Comparison of ENCODE assay signal across 17 cellular contexts in the genomic region with DNA sequence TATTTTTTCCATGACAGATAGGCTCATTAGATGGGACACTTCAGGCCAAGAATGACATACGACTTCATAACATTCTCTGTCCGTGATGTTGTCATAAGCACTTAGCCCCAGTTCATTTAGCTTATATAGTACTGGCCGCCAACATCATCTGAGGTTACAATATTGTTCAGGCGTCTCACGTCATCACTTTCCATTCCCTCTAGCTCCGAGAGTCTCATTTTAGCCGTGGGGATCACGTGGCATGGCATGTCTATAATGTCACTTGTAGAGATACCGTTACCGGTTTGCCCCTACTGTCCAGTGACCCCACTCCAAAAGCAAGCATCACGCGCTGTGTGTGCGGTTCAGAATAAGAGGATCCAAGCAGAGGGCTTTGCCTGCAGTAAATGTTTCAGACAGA. TPM values are rescaled to one million over a fixed set of nuclear protein-coding genes. Genes with fewer than 3 reads are reported as not detected.
"Had no signal": no experiment of that assay in that cellular context is flagged by ENCODE, and none has a peak within 500 bp of the region (broad histone marks: within the 10 kb centered on the region; RNA-seq: fewer than 3 reads in every experiment).

No MANE protein-coding gene starts in this region.

- H3K27me3 Mint-ChIP-seq: activated CD4-positive, alpha-beta T cell treated with anti-CD3 and anti-CD28 coated beads, Interleukin-2, amount 10 ng/mL, durations not matched to agents 7 days and 5 days had no signal

- H3K27ac ChIP-seq: body of pancreas, colonic mucosa, esophagus muscularis mucosa, ovary, upper lobe of left lung had no signal

- H3K9me3 ChIP-seq: body of pancreas, colonic mucosa, esophagus muscularis mucosa, ovary, upper lobe of left lung had no signal

- H3K27me3 ChIP-seq: body of pancreas, colonic mucosa, ovary, upper lobe of left lung had no signal

- H3K27ac Mint-ChIP-seq: activated CD4-positive, alpha-beta T cell treated with anti-CD3 and anti-CD28 coated beads, Interleukin-2, amount 10 ng/mL, durations not matched to agents 7 days and 5 days; activated naive CD8-positive, alpha-beta T cell treated with anti-CD3 and anti-CD28 coated beads for 36 hours; immature natural killer cell; naive B cell; stimulated activated naive CD8-positive, alpha-beta T cell treated with anti-CD3 and anti-CD28 coated beads, Interleukin-15, amount 100 ng/mL, for 72 hours; T-helper 2 cell treated with Interferon-gamma antibody and Interleukin-4, amounts not matched to agents 5 μg/mL and 100 μg/mL, for 36 hours had no signal

- H3K4me1 Mint-ChIP-seq: activated CD4-positive, alpha-beta T cell treated with anti-CD3 and anti-CD28 coated beads, Interleukin-2, amount 10 ng/mL, durations not matched to agents 7 days and 5 days; activated naive CD8-positive, alpha-beta T cell treated with anti-CD3 and anti-CD28 coated beads for 36 hours; immature natural killer cell; naive B cell; stimulated activated naive CD8-positive, alpha-beta T cell treated with anti-CD3 and anti-CD28 coated beads, Interleukin-15, amount 100 ng/mL, for 72 hours had no signal

- DNase-seq: activated CD4-positive, alpha-beta T cell treated with anti-CD3 and anti-CD28 coated beads, Interleukin-2, amount 10 ng/mL, durations not matched to agents 7 days and 5 days; activated CD4-positive, CD25-positive, alpha-beta regulatory T cell; activated naive CD8-positive, alpha-beta T cell treated with anti-CD3 and anti-CD28 coated beads for 36 hours; body of pancreas; central memory CD4-positive, alpha-beta T cell; colonic mucosa; immature natural killer cell; midbrain; naive B cell; ovary; stimulated activated naive CD8-positive, alpha-beta T cell treated with anti-CD3 and anti-CD28 coated beads, Interleukin-15, amount 100 ng/mL, for 72 hours; SW 1271; upper lobe of left lung had no signal

- H3K4me3 Mint-ChIP-seq: activated CD4-positive, alpha-beta T cell treated with anti-CD3 and anti-CD28 coated beads, Interleukin-2, amount 10 ng/mL, durations not matched to agents 7 days and 5 days; activated naive CD8-positive, alpha-beta T cell treated with anti-CD3 and anti-CD28 coated beads for 36 hours; immature natural killer cell; naive B cell; stimulated activated naive CD8-positive, alpha-beta T cell treated with anti-CD3 and anti-CD28 coated beads, Interleukin-15, amount 100 ng/mL, for 72 hours; T-helper 2 cell treated with Interferon-gamma antibody and Interleukin-4, amounts not matched to agents 5 μg/mL and 100 μg/mL, for 36 hours had no signal

- ATAC-seq: body of pancreas; stimulated activated naive CD8-positive, alpha-beta T cell treated with anti-CD3 and anti-CD28 coated beads, Interleukin-15, amount 100 ng/mL, for 72 hours had no signal

- H3K4me3 ChIP-seq: body of pancreas, colonic mucosa, esophagus muscularis mucosa, lung, ovary, upper lobe of left lung had no signal

- H3K9me3 Mint-ChIP-seq: activated CD4-positive, alpha-beta T cell treated with anti-CD3 and anti-CD28 coated beads, Interleukin-2, amount 10 ng/mL, durations not matched to agents 7 days and 5 days; activated naive CD8-positive, alpha-beta T cell treated with anti-CD3 and anti-CD28 coated beads for 36 hours; immature natural killer cell; T-helper 2 cell treated with Interferon-gamma antibody and Interleukin-4, amounts not matched to agents 5 μg/mL and 100 μg/mL, for 36 hours had no signal

- H3K36me3 ChIP-seq: colonic mucosa, esophagus muscularis mucosa, ovary, upper lobe of left lung had no signal

- H3K36me3 Mint-ChIP-seq: activated naive CD8-positive, alpha-beta T cell treated with anti-CD3 and anti-CD28 coated beads for 36 hours had no signal

- H3K4me1 ChIP-seq: body of pancreas, colonic mucosa, upper lobe of left lung had no signal

RNA-seq across cellular contexts. Expression of a gene that starts 47.4 kb away (rescaled TPM):
- total RNA-seq: activated CD4-positive, alpha-beta T cell treated with anti-CD3 and anti-CD28 coated beads, Interleukin-2, amount 10 ng/mL, durations not matched to agents 7 days and 5 days; fibroblast of villous mesenchyme had no signal
